13 cellular contexts compared by ENCODE assay signal in the genomic region with DNA sequence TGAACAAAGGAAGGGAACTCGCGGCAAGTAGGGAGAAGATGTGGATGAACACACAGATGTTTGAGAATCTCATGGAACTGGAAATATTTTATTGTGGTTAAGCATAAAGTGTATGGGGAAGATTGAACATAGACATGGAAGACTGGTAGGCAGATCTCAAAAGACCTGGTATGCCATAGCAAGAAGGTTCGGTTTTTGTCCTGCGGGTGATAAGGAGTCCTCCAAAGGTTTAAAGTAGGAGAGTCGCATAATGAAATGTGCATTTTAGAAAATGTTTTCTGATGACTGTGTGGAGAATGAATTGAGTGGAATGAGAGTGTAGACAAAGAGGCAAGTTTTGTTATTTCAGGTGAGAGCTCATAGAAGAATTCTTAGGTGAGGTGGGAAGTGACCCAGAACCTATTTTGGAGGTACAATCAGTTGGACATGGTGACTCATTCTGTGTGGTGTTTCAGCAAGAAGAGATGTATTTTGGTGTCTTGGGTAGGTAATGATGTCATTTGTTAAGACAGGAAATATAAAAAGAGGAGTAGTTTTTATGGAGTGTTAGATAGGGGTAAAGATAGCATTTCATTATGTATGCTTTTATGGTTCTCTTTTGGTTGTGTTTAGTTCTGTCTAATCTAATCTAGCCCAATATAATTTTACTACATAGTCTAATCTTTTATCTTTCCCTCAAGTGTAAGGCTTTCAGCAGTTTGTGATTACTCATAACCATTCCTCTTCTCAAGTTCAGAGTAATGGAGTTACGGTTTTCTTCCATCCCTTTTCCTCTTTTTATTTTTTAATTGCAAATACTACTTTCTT.
DNase-seq lines count a peak whose midpoint lies in the region; ATAC-seq and TF ChIP-seq lines count a peak whose summit lies in the region.
"Had no signal": no experiment of that assay in that cellular context is flagged by ENCODE, and none has a peak within 500 bp of the region (broad histone marks: within the 10 kb centered on the region; RNA-seq: fewer than 3 reads in every experiment).

No MANE protein-coding gene starts in this region.

- H3K4me3 Mint-ChIP-seq in MCF 10A (ENCODE audit: unreplicated experiment) = no peak overlapping the region
- H3K4me3 Mint-ChIP-seq in stimulated activated effector memory CD8-positive, alpha-beta T cell treated with anti-CD3 and anti-CD28 coated beads, Interleukin-12 subunit alpha, Interleukin-12 subunit beta, amount 100 ng/mL, for 72 hours = peak overlapping the region; percentile 21

- no peaks in the 10 kb centered on the region for H3K36me3 Mint-ChIP-seq in MCF 10A (ENCODE audit: insufficient read depth, unreplicated experiment)
- peaks cover 5% of the 10 kb centered on the region for H3K36me3 Mint-ChIP-seq in stimulated activated effector memory CD8-positive, alpha-beta T cell treated with anti-CD3 and anti-CD28 coated beads, Interleukin-12 subunit alpha, Interleukin-12 subunit beta, amount 100 ng/mL, for 72 hours

- no peak for TF ChIP-seq CTCF in MCF 10A (IDR thresholded peaks at IDR 0.05; ENCODE audit: unreplicated experiment)
- TF ChIP-seq CTCF in breast epithelium (IDR thresholded peaks at IDR 0.05) = no peak
- no peak for TF ChIP-seq CTCF in RWPE1 (conservative IDR thresholded peaks at IDR 0.05; ENCODE audit: low read depth)
- no peak for TF ChIP-seq CTCF in epithelial cell of esophagus (IDR thresholded peaks at IDR 0.05; ENCODE audit: insufficient read depth, low read depth, low read length, missing control alignments)

- POLR2A ChIA-PET in MCF 10A (lab: Yijun Ruan, JAX) = interaction anchor here (0.7 to 2.1 kb wide), 2 partner anchors 21 to 1792 kb away, joined by 3 to 7 read pairs; no protein-coding TSS in a partner anchor
- POLR2A ChIA-PET in RWPE1 (lab: Yijun Ruan, JAX; ENCODE audit: low non-redundant PET) = no interaction called here

- H3K27ac Mint-ChIP-seq in MCF 10A (ENCODE audit: low read depth, unreplicated experiment) = peak overlapping the region; percentile 14
- H3K27ac Mint-ChIP-seq in stimulated activated effector memory CD8-positive, alpha-beta T cell treated with anti-CD3 and anti-CD28 coated beads, Interleukin-12 subunit alpha, Interleukin-12 subunit beta, amount 100 ng/mL, for 72 hours = peak overlapping the region; percentile 70

- H3K4me3 ChIP-seq in breast epithelium (no peak overlapping the region), epithelial cell of esophagus (ENCODE audit: low read length) (no peak overlapping the region)
- H3K4me3 ChIP-seq: dorsolateral prefrontal cortex had no signal

- intact Hi-C loops in MCF 10A (cut with micrococcal nuclease) (no loop called here), breast epithelium (cut with DNase I; ENCODE audit: low total_unique reads) (no loop called here)

- BruUV-seq in MCF 10A (replicated peaks; lab: Mats Ljungman, UMichigan) = no TSS peak

- ATAC-seq in stimulated activated effector memory CD8-positive, alpha-beta T cell treated with anti-CD3 and anti-CD28 coated beads, Interleukin-12 subunit alpha, Interleukin-12 subunit beta, amount 100 ng/mL, for 72 hours = no peak
- no peak for ATAC-seq in HG03460 (IDR thresholded peaks at IDR 0.05; ENCODE audit: unreplicated experiment)

- TF ChIP-seq POLR2A in breast epithelium (IDR thresholded peaks at IDR 0.05) = no peak

- no peaks in the 10 kb centered on the region for H3K4me1 ChIP-seq in breast epithelium

- H3K9me3 Mint-ChIP-seq in MCF 10A (ENCODE audit: unreplicated experiment) = no peaks in the 10 kb centered on the region
- no peaks in the 10 kb centered on the region for H3K9me3 Mint-ChIP-seq in stimulated activated effector memory CD8-positive, alpha-beta T cell treated with anti-CD3 and anti-CD28 coated beads, Interleukin-12 subunit alpha, Interleukin-12 subunit beta, amount 100 ng/mL, for 72 hours

- no peaks in the 10 kb centered on the region for H3K27me3 Mint-ChIP-seq in MCF 10A (ENCODE audit: insufficient read depth, unreplicated experiment)

- no peaks in the 10 kb centered on the region for H3K27me3 ChIP-seq in breast epithelium
- H3K27me3 ChIP-seq: dorsolateral prefrontal cortex had no signal

- peak; percentile 34 for DNase-seq in MCF 10A (ENCODE audit: unreplicated experiment)
- DNase-seq in breast epithelium (ENCODE audit: low spot score in 2 of 2) = no peak
- DNase-seq in RWPE1 (ENCODE audit: low spot score) = peak; percentile 11
- DNase-seq in epithelial cell of esophagus (ENCODE audit: low read depth) = peak; percentile 70
- no peak for DNase-seq in stimulated activated effector memory CD8-positive, alpha-beta T cell treated with anti-CD3 and anti-CD28 coated beads, Interleukin-12 subunit alpha, Interleukin-12 subunit beta, amount 100 ng/mL, for 72 hours (ENCODE audit: low spot score in 2 of 2)
- DNase-seq in activated gamma-delta T cell treated with Interleukin-2 at 50 U/mL for 16 hours = no peak
- no peak for DNase-seq in NCI-H446 (lab: John Stamatoyannopoulos, UW)
- DNase-seq: amniotic stem cell; dorsolateral prefrontal cortex; HCEC 1CT; Right ventricle myocardium superior; stimulated activated CD4-positive, alpha-beta T cell treated with anti-CD3 and anti-CD28 coated beads, Interleukin-2, amount 100 ng/mL, for 24 hours had no signal

- no peaks in the 10 kb centered on the region for H3K9me3 ChIP-seq in breast epithelium

- CTCF ChIA-PET in MCF 10A (lab: Yijun Ruan, JAX) = interaction anchor here (0.6 kb wide), 1 partner anchor 1865 kb away, joined by 3 read pairs; no protein-coding TSS in a partner anchor
- CTCF ChIA-PET in RWPE1 (lab: Yijun Ruan, JAX) = interaction anchor here (0.6 kb wide), 1 partner anchor 30 kb away, joined by 3 read pairs; no protein-coding TSS in a partner anchor

- H3K36me3 ChIP-seq in breast epithelium = no peaks in the 10 kb centered on the region

- H3K27ac ChIP-seq in breast epithelium (no peak overlapping the region), RWPE1 (no peak overlapping the region)
- H3K27ac ChIP-seq: dorsolateral prefrontal cortex had no signal

- peaks cover 14% of the 10 kb centered on the region for H3K4me1 Mint-ChIP-seq in MCF 10A (ENCODE audit: insufficient read depth, unreplicated experiment)
- H3K4me1 Mint-ChIP-seq in stimulated activated effector memory CD8-positive, alpha-beta T cell treated with anti-CD3 and anti-CD28 coated beads, Interleukin-12 subunit alpha, Interleukin-12 subunit beta, amount 100 ng/mL, for 72 hours = peaks cover 24% of the 10 kb centered on the region

Comparison
In these comparisons a context has a peak if more than half of its experiments do, and no peak if none do; other contexts are left out.
1. DNase-seq: peak in MCF 10A (single experiment), RWPE1 (single experiment) and epithelial cell of esophagus (single experiment); none in breast epithelium (0 of 2), stimulated activated effector memory CD8-positive, alpha-beta T cell treated with anti-CD3 and anti-CD28 coated beads, Interleukin-12 subunit alpha, Interleukin-12 subunit beta, amount 100 ng/mL, for 72 hours (0 of 2), activated gamma-delta T cell treated with Interleukin-2 at 50 U/mL for 16 hours (single experiment) and NCI-H446 (0 of 2).